In the genomic region with DNA sequence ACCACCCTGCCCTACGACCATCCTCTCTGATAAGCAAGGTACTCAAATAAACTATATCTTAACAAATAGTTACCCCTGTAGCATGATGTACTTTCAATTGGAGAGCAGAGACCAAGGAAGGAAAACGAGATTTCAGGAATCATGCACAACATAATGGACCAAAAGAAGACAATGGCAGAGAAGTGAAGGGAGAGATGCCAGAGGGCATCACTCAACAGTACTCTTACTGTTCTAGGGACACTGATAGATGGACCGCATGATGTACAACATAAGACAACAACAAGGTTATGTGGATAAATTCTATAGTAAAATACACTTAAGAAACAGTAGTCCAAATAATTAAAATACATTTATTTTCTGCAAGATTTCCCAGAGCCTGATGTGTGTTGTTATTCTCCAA, we compare ENCODE assay signal across 19 cellular contexts.
A peak's percentile ranks its signal among the peaks of the same experiment; 100 is the strongest.
DNase-seq lines count a peak whose midpoint lies in the region; ATAC-seq and TF ChIP-seq lines count a peak whose summit lies in the region.
"Had no signal": no experiment of that assay in that cellular context is flagged by ENCODE, and none has a peak within 500 bp of the region (broad histone marks: within the 10 kb centered on the region; RNA-seq: fewer than 3 reads in every experiment).

No MANE protein-coding gene starts in this region.

- H3K79me1 ChIP-seq in mesenchymal stem cell (replicated peaks; ENCODE audit: low read length, poor library complexity, severe bottlenecking): no peaks in the 10 kb centered on the region

- H3K36me3 ChIP-seq in cardiac muscle cell (no peaks in the 10 kb centered on the region), mesenchymal stem cell (ENCODE audit: control insufficient read depth in 1 of 2, insufficient read depth in 2 of 2, low read depth in 1 of 2, low read length in 2 of 2) (no peaks in the 10 kb centered on the region), tibial artery (no peaks in the 10 kb centered on the region)
- H3K36me3 ChIP-seq: BLaER1 had no signal

- no peak overlapping the region for H3K4me2 ChIP-seq in mesenchymal stem cell (ENCODE audit: low read length, poor library complexity, severe bottlenecking)
- H3K4me2 ChIP-seq: BLaER1 had no signal

- no peaks in the 10 kb centered on the region for H3K9me3 ChIP-seq in cardiac muscle cell (ENCODE audit: low read depth)
- no peaks in the 10 kb centered on the region for H3K9me3 ChIP-seq in mesenchymal stem cell (ENCODE audit: control insufficient read depth, low read length)
- H3K9me3 ChIP-seq in tibial artery: no peaks in the 10 kb centered on the region
- H3K9me3 ChIP-seq: BLaER1 had no signal

- no peak overlapping the region for H4K91ac ChIP-seq in mesenchymal stem cell (ENCODE audit: low read length)

- no peak overlapping the region for H2BK5ac ChIP-seq in mesenchymal stem cell (ENCODE audit: low read depth, low read length, poor library complexity, severe bottlenecking)

- H3K4me1 ChIP-seq in cardiac muscle cell (ENCODE audit: low read depth) (peaks cover 9% of the 10 kb centered on the region), mesenchymal stem cell (ENCODE audit: control insufficient read depth, insufficient read depth, low read depth, low read length) (peaks cover 5% of the 10 kb centered on the region), tibial artery (peaks cover 0 to 25% (median 0%) of the 10 kb centered on the region in 4 donors)
- H3K4me1 ChIP-seq: BLaER1 had no signal

- H2BK12ac ChIP-seq in mesenchymal stem cell (ENCODE audit: low read length in 2 of 2): no peak overlapping the region

- H2AK5ac ChIP-seq in mesenchymal stem cell (ENCODE audit: low read length, severe bottlenecking): peak overlapping the region; percentile 93

- H3K27ac ChIP-seq in cardiac muscle cell (peak overlapping the region; percentile 61), mesenchymal stem cell (ENCODE audit: low read length, poor library complexity, severe bottlenecking) (no peak overlapping the region), tibial artery (peak overlapping the region; percentile 19 to 57)
- H3K27ac ChIP-seq: BLaER1 had no signal

- H3K4me3 ChIP-seq in cardiac muscle cell (no peak overlapping the region), mesenchymal stem cell (ENCODE audit: insufficient read depth in 1 of 2, low read depth in 1 of 2, low read length in 2 of 2) (no peak overlapping the region), tibial artery (no peak overlapping the region)
- H3K4me3 ChIP-seq: BLaER1, GM12878, GM23248 had no signal

- H3K18ac ChIP-seq in mesenchymal stem cell (ENCODE audit: low read depth in 1 of 2, low read length in 2 of 2): no peak overlapping the region

- no peak overlapping the region for H4K8ac ChIP-seq in mesenchymal stem cell (ENCODE audit: low read length)

- no peak overlapping the region for H3K23ac ChIP-seq in mesenchymal stem cell (ENCODE audit: low read length in 2 of 2)

- no peak for DNase-seq in Right ventricle myocardium inferior (ENCODE audit: missing footprints)
- no peak for DNase-seq in cardiac septum (ENCODE audit: low spot score)
- no peak for DNase-seq in cardiac muscle cell (ENCODE audit: low read depth in 1 of 2, low spot score in 1 of 2)
- no peak for DNase-seq in mesenchymal stem cell
- no peak for DNase-seq in tibial artery
- no peak for DNase-seq in H4 (ENCODE audit: low spot score)
- no peak for DNase-seq in anterior cingulate cortex (lab: John Stamatoyannopoulos, UW)
- no peak for DNase-seq in cerebellar cortex (ENCODE audit: low spot score)
- DNase-seq: CD8-positive, alpha-beta memory T cell; GDM1; KG1; NCI-H1436; NCI-H2029 treated with DMSO at 0.1 percent for 48 hours; NCI-H748 treated with DMSO at 0.1 percent for 48 hours; OCI-M1; RPMI8226 had no signal

- no peak overlapping the region for H2BK120ac ChIP-seq in mesenchymal stem cell (ENCODE audit: low read depth, low read length)

- H3K9ac ChIP-seq in mesenchymal stem cell (ENCODE audit: low read length): no peak overlapping the region
- H3K9ac ChIP-seq: BLaER1 had no signal

- no peak overlapping the region for H3K4ac ChIP-seq in mesenchymal stem cell (ENCODE audit: low read depth in 1 of 2, low read length in 2 of 2)

- no peak overlapping the region for H3K14ac ChIP-seq in mesenchymal stem cell (ENCODE audit: low read length in 2 of 2)

- WGBS in mesenchymal stem cell: 100% methylated on average over 2 of the region's 3 CpGs

- H2AFZ ChIP-seq in mesenchymal stem cell (ENCODE audit: low read depth, low read length): no peak overlapping the region

- intact Hi-C loops in Right ventricle myocardium inferior (cut with DNase I): no loop called here
- intact Hi-C loops in cardiac septum (cut with DNase I): no loop called here
- intact Hi-C loops in tibial artery (cut with DNase I; ENCODE audit: low total_unique reads): no loop called here

- peak; percentile 53 for ATAC-seq in Right ventricle myocardium inferior
- ATAC-seq: GM12878 had no signal

- no peaks in the 10 kb centered on the region for H3K27me3 ChIP-seq in cardiac muscle cell
- no peaks in the 10 kb centered on the region for H3K27me3 ChIP-seq in mesenchymal stem cell (ENCODE audit: control insufficient read depth in 1 of 2, insufficient read depth in 1 of 2, low read length in 2 of 2)
- H3K27me3 ChIP-seq in tibial artery: no peaks in the 10 kb centered on the region
- H3K27me3 ChIP-seq: BLaER1 had no signal

- TF ChIP-seq CTCF in cardiac muscle cell (IDR thresholded peaks at IDR 0.05; ENCODE audit: low read depth, low read length) (no peak), tibial artery (IDR thresholded peaks at IDR 0.05) (no peak)

- no peak overlapping the region for H2BK15ac ChIP-seq in mesenchymal stem cell (ENCODE audit: low read depth, poor library complexity, severe bottlenecking)
